ENCODE assay signal across 8 cellular contexts in genomic region chr3:18425641-18426403, GRCh38. TPM values are rescaled to one million over a fixed set of nuclear protein-coding genes. Genes with fewer than 3 reads are reported as not detected.
DNase-seq lines count a peak whose midpoint lies in the region; ATAC-seq and TF ChIP-seq lines count a peak whose summit lies in the region.

No MANE protein-coding gene starts in this region.

- intact Hi-C loops in right cardiac atrium (cut with DNase I) = no loop called here
- intact Hi-C loops in sigmoid colon (cut with DNase I) = loop anchor here (1.0 to 10.0 kb wide), 2 partner anchors 18 to 681 kb away; partner anchors contain the start of gene TBC1D5

- TF ChIP-seq POLR2A in sigmoid colon (IDR thresholded peaks at IDR 0.05) = no peak

- H3K9me3 ChIP-seq in BE2C = no peaks in the 10 kb centered on the region
- no peaks in the 10 kb centered on the region for H3K9me3 ChIP-seq in SJCRH30 (replicated peaks)
- H3K9me3 ChIP-seq in right cardiac atrium (ENCODE audit: control insufficient read depth, low read length) = no peaks in the 10 kb centered on the region
- no peaks in the 10 kb centered on the region for H3K9me3 ChIP-seq in sigmoid colon

- H3K27me3 ChIP-seq in BE2C (no peaks in the 10 kb centered on the region), SJCRH30 (no peaks in the 10 kb centered on the region), right cardiac atrium (ENCODE audit: control insufficient read depth, insufficient read depth) (no peaks in the 10 kb centered on the region), sigmoid colon (no peaks in the 10 kb centered on the region)

- no peaks in the 10 kb centered on the region for H3K36me3 ChIP-seq in BE2C
- H3K36me3 ChIP-seq in SJCRH30 = no peaks in the 10 kb centered on the region
- peaks cover 0 to under 1% (median 0%) of the 10 kb centered on the region in 4 donors for H3K36me3 ChIP-seq in sigmoid colon

- peak overlapping the region; percentile 87 for H3K4me3 Mint-ChIP-seq in activated naive CD8-positive, alpha-beta T cell

- ATAC-seq in right cardiac atrium = peak; percentile 69 to 70
- ATAC-seq in GM21717 (IDR thresholded peaks at IDR 0.05; ENCODE audit: unreplicated experiment) = no peak
- no peak for ATAC-seq in GM18868 (IDR thresholded peaks at IDR 0.05; ENCODE audit: unreplicated experiment)

- H3K27ac ChIP-seq in SJCRH30 (peak overlapping the region; percentile 66; the same call in 1 of the 2 replicates), right cardiac atrium (ENCODE audit: low read length) (peak overlapping the region; percentile 51), sigmoid colon (peak overlapping the region; percentile 84 to 95 (median 92))

- H3K4me1 ChIP-seq in BE2C (no peaks in the 10 kb centered on the region), SJCRH30 (peaks cover 7% of the 10 kb centered on the region), right cardiac atrium (ENCODE audit: control insufficient read depth, insufficient read depth, low read length) (no peaks in the 10 kb centered on the region), sigmoid colon (peaks cover 0 to 34% (median 20%) of the 10 kb centered on the region in 4 donors)

- peaks cover 2% of the 10 kb centered on the region for H3K36me3 Mint-ChIP-seq in activated naive CD8-positive, alpha-beta T cell

- H3K9me3 Mint-ChIP-seq in activated naive CD8-positive, alpha-beta T cell (ENCODE audit: low read depth) = no peaks in the 10 kb centered on the region

- peaks cover 77% of the 10 kb centered on the region for H3K4me1 Mint-ChIP-seq in activated naive CD8-positive, alpha-beta T cell (ENCODE audit: low read depth)

- TF ChIP-seq CTCF in BE2C (IDR thresholded peaks at IDR 0.05; ENCODE audit: low read depth, low read length) = no peak
- no peak for TF ChIP-seq CTCF in sigmoid colon (IDR thresholded peaks at IDR 0.05)

- WGBS in right cardiac atrium = 2% methylated on average over 50 of the region's 51 CpGs
- WGBS in sigmoid colon, 2 donors = 1 to 2% methylated on average over 50 to 51 of the region's 51 CpGs

- DNase-seq in BE2C = peak; percentile 48
- DNase-seq in HT1080 (ENCODE audit: low read depth) = peak; percentile 30
- DNase-seq in SJCRH30 = peak; percentile 52 to 53
- peak; percentile 45 to 83 (median 79) for DNase-seq in right cardiac atrium
- DNase-seq in sigmoid colon = peak; percentile 67

- no peaks in the 10 kb centered on the region for H3K27me3 Mint-ChIP-seq in activated naive CD8-positive, alpha-beta T cell

- no peak for TF ChIP-seq EP300 in sigmoid colon (IDR thresholded peaks at IDR 0.05)

- peak overlapping the region; percentile 99 for H3K27ac Mint-ChIP-seq in activated naive CD8-positive, alpha-beta T cell

- H3K4me3 ChIP-seq in BE2C (ENCODE audit: low read depth, low read length) = peak overlapping the region; percentile 68
- peak overlapping the region; percentile 93 for H3K4me3 ChIP-seq in SJCRH30
- H3K4me3 ChIP-seq in right cardiac atrium (ENCODE audit: low read length) = peak overlapping the region; percentile 88
- H3K4me3 ChIP-seq in sigmoid colon = peak overlapping the region; percentile 85 to 92 (median 88)

RNA-seq across cellular contexts. Expression of gene SATB1, which starts 0.7 kb away (rescaled TPM):
- polyA plus RNA-seq in BE2C (2012; ENCODE audit: insufficient read depth, insufficient read length, low read depth) = 3.2 TPM
- total RNA-seq in HT1080 (2014; rRNA removed; shearing (Covaris generic)) = 11.4 and 19.5 TPM in 2 replicates
- polyA plus RNA-seq in HT1080 (2015; cell fraction: cytosol; rRNA removed) = 19.8 and 35.7 TPM in 2 replicates
- polyA plus RNA-seq in HT1080 (2015; cell fraction: nucleus; rRNA removed) = 49.5 and 63.3 TPM in 2 replicates
- 11.5 and 17.1 TPM in 2 replicates for total RNA-seq in SJCRH30 (2014; rRNA removed; shearing (Covaris generic))
- 10 to 100 TPM; 32.7 to 48.3 (median 38.0) TPM for total RNA-seq in right cardiac atrium
- polyA plus RNA-seq in right cardiac atrium = 21.5 TPM
- total RNA-seq in sigmoid colon = 100 to 1,000 TPM in 2 of 4 donors, 10 to 100 TPM in 2; 56.7 to 135 (median 93.4) TPM
- 10 to 100 TPM in 1 of 3 donors, 1 to 10 TPM in 2; 5.5 to 24.1 (median 9.0) TPM for polyA plus RNA-seq in sigmoid colon

Comparison
In these comparisons a context has a peak if more than half of its experiments do, and no peak if none do; other contexts are left out.
1. ATAC-seq: peak in right cardiac atrium (2 of 2); none in GM21717 (single experiment) and GM18868 (single experiment).
2. Peak in every context shown above with its lines, with median percentiles within 50 percentile points of each other: DNase-seq, H3K4me3 ChIP-seq and H3K27ac ChIP-seq.